Comparison of ENCODE assay signal across 1 cellular context in the genomic region with DNA sequence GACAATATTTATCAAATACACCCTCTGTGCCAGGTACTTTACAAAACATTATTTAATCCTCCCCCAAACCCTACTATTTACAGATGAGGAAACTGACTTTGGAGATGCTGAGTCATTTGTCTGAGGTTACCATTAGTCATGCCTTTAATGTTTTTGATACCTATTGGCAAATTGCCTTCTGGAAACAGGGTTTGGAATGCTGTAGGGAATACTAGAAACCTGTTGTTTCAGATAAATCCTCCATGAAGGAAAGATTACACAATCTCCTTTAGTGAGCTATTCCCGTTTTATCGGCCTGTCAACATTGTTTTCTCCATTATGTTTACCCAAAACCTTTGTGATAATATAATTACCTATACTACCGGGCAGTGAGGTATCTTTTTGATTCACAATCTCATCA.
A peak's percentile ranks its signal among the peaks of the same experiment; 100 is the strongest.
TF ChIP-seq lines count a peak whose summit lies in the region.

No MANE protein-coding gene starts in this region.

TF ChIP-seq in A549, 52 proteins besides CTCF, POLR2A, EP300 and RAD21 (continued from another document):
- TF ChIP-seq RARB (CRISPR knock-in tag; IDR thresholded peaks at IDR 0.05), result 0 out of 2 replicates have a peak, but pooled peaks have one; percentile 1
- TF ChIP-seq SMC3 (IDR thresholded peaks at IDR 0.05), result peak; percentile 56; the same call in 2 of the 3 replicates
- peak; percentile 91 for TF ChIP-seq NFE2L2 (conservative IDR thresholded peaks at IDR 0.05; ENCODE audit: low read length)
- peak; percentile 99 for TF ChIP-seq JUNB (IDR thresholded peaks at IDR 0.05)
- TF ChIP-seq FOSL2 (IDR thresholded peaks at IDR 0.05), result peak; percentile 99
- TF ChIP-seq FOSL2 (CRISPR knock-in tag; IDR thresholded peaks at IDR 0.05), result peak; percentile 98
- TF ChIP-seq, protein P1, sequence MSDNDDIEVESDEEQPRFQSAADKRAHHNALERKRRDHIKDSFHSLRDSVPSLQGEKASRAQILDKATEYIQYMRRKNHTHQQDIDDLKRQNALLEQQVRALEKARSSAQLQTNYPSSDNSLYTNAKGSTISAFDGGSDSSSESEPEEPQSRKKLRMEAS (IDR thresholded peaks at IDR 0.05), result peak; percentile 69; the same call in 1 of the 2 replicates
